ENCODE assay signal across 13 cellular contexts in genomic region chr7:148747274-148747673, GRCh38. TPM values are rescaled to one million over a fixed set of nuclear protein-coding genes. Genes with fewer than 3 reads are reported as not detected.
DNase-seq lines count a peak whose midpoint lies in the region; ATAC-seq and TF ChIP-seq lines count a peak whose summit lies in the region.
"Had no signal": no experiment of that assay in that cellular context is flagged by ENCODE, and none has a peak within 500 bp of the region (broad histone marks: within the 10 kb centered on the region; RNA-seq: fewer than 3 reads in every experiment).

No MANE protein-coding gene starts in this region.

- H3K36me3 ChIP-seq in HUES64 (ENCODE audit: insufficient read depth, low read length): peaks cover 12% of the 10 kb centered on the region

- peak; percentile 36 for DNase-seq in G401 (ENCODE audit: low spot score)
- peak; percentile 4 for DNase-seq in RWPE1 (ENCODE audit: low spot score)
- DNase-seq in kidney tubule cell (ENCODE audit: low spot score): peak; percentile 39
- no peak for DNase-seq in stimulated activated CD4-positive, alpha-beta T cell treated with anti-CD3 and anti-CD28 coated beads, Interleukin-2, amount 100 ng/mL, for 48 hours
- no peak for DNase-seq in activated gamma-delta T cell treated with Interleukin-2 at 50 U/mL for 16 hours
- no peak for DNase-seq in medulla oblongata (ENCODE audit: extremely low spot score)
- DNase-seq: amniotic stem cell; GOT3; stimulated activated naive B cell treated with anti-CD40 and anti-IgM and Interleukin-4, amounts not matched to agents 10 μg/mL and 1 μg/mL and 100 μg/mL, for 72 hours had no signal

- POLR2A ChIA-PET in RWPE1 (lab: Yijun Ruan, JAX; ENCODE audit: low non-redundant PET): no interaction called here

- no peak for ATAC-seq in HG03025 (IDR thresholded peaks at IDR 0.05; ENCODE audit: low FRiP score, unreplicated experiment)
- ATAC-seq: stimulated activated naive B cell treated with anti-CD40 and anti-IgM and Interleukin-4, amounts not matched to agents 10 μg/mL and 1 μg/mL and 100 μg/mL, for 72 hours had no signal

- H3K9me3 ChIP-seq in HUES64 (ENCODE audit: insufficient read depth, low read depth, low read length): no peaks in the 10 kb centered on the region
- H3K9me3 ChIP-seq: esophagus muscularis mucosa had no signal

- WGBS in HUES64: 16% methylated on average over 2 of the region's 3 CpGs

- no peak overlapping the region for H3K4me3 ChIP-seq in HUES64 (ENCODE audit: low read length)
- H3K4me3 ChIP-seq: esophagus muscularis mucosa, skin epidermis had no signal

- H3K27ac ChIP-seq in HUES64 (ENCODE audit: low read depth, low read length) (peak overlapping the region; percentile 66), RWPE1 (no peak overlapping the region)
- H3K27ac ChIP-seq: esophagus muscularis mucosa, skin epidermis had no signal

- peaks cover 37% of the 10 kb centered on the region for H3K4me1 ChIP-seq in HUES64 (ENCODE audit: insufficient read depth, low read length)

- H3K9ac ChIP-seq in HUES64 (ENCODE audit: low read depth, low read length): 0 out of 2 replicates have a peak overlapping the region, but pooled peaks have one; percentile 10

- H3K27me3 ChIP-seq in HUES64 (ENCODE audit: insufficient read depth, low read length): no peaks in the 10 kb centered on the region
- H3K27me3 ChIP-seq: esophagus muscularis mucosa had no signal

- no peak for TF ChIP-seq CTCF in RWPE1 (conservative IDR thresholded peaks at IDR 0.05; ENCODE audit: low read depth)

- in situ Hi-C loops in G401 (cut with HindIII; ENCODE audit: low sequenced_read_pairs): no loop called here

- CTCF ChIA-PET in RWPE1 (lab: Yijun Ruan, JAX): no interaction called here

RNA-seq across cellular contexts. Expression of gene CUL1, which starts 48.6 kb away (rescaled TPM):
- 69.8 and 84.5 TPM in 2 replicates for total RNA-seq in G401 (2014; rRNA removed; shearing (Covaris generic))
- 70.2 TPM for polyA plus RNA-seq in HUES64 (2013, experiment 1 of 2)
- polyA plus RNA-seq in HUES64 (2013, experiment 2 of 2): 64.3 TPM

Comparison
In these comparisons a context has a peak if more than half of its experiments do, and no peak if none do; other contexts are left out.
1. DNase-seq: peak in G401 (single experiment), RWPE1 (single experiment) and kidney tubule cell (single experiment); none in stimulated activated CD4-positive, alpha-beta T cell treated with anti-CD3 and anti-CD28 coated beads, Interleukin-2, amount 100 ng/mL, for 48 hours (0 of 2), activated gamma-delta T cell treated with Interleukin-2 at 50 U/mL for 16 hours (single experiment) and medulla oblongata (single experiment).